ENCODE assay signal across 13 cellular contexts in the genomic region with DNA sequence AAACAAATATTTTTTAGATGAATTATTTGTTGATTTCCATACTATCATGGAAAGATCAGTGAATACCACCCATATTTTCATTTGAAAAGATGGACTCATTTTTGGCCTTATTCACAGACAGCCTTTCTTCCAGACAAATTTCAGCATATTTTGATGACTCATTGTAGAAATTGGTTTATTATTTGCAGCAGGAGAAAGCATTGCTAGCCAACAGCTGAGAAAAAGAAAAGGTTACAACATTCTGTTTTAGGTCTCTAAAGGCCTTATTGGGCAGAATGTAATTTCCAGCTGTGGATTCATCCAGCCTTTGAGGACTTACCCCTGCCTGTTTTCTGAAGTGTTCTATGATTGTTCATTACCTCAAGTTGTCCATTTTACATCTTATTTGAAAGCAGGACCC.
A peak's percentile ranks its signal among the peaks of the same experiment; 100 is the strongest.
DNase-seq lines count a peak whose midpoint lies in the region; ATAC-seq and TF ChIP-seq lines count a peak whose summit lies in the region.
"Had no signal": no experiment of that assay in that cellular context is flagged by ENCODE, and none has a peak within 500 bp of the region (broad histone marks: within the 10 kb centered on the region; RNA-seq: fewer than 3 reads in every experiment).

No MANE protein-coding gene starts in this region.

- peak overlapping the region; percentile 69 for H3K27ac Mint-ChIP-seq in osteocyte (ENCODE audit: unreplicated experiment)
- no peak overlapping the region for H3K27ac Mint-ChIP-seq in Calu3 (ENCODE audit: unreplicated experiment)
- H3K27ac Mint-ChIP-seq: activated CD4-positive, alpha-beta memory T cell treated with anti-CD3 and anti-CD28 coated beads for 36 hours; CD4-positive, alpha-beta T cell had no signal

- no peak for ATAC-seq in foreskin keratinocyte

- no peaks in the 10 kb centered on the region for H3K27me3 ChIP-seq in foreskin keratinocyte
- H3K27me3 ChIP-seq: heart right ventricle, thyroid gland had no signal

- no peak overlapping the region for H3K27ac ChIP-seq in foreskin keratinocyte
- H3K27ac ChIP-seq: thyroid gland had no signal

- TF ChIP-seq CTCF in osteocyte (IDR thresholded peaks at IDR 0.05) (no peak), Calu3 (IDR thresholded peaks at IDR 0.05; ENCODE audit: unreplicated experiment) (no peak), foreskin keratinocyte (conservative IDR thresholded peaks at IDR 0.05) (no peak)

- CTCF ChIA-PET in Calu3 (lab: Charles Lee), result no interaction called here

- DNase-seq in COLO829 (ENCODE audit: low spot score) (peak; percentile 24), M059J (ENCODE audit: low read depth) (peak; percentile 58), fibroblast of gingiva (ENCODE audit: low read depth) (peak; percentile 69), osteocyte (ENCODE audit: extremely low spot score, unreplicated experiment) (no peak), Calu3 (no peak), foreskin keratinocyte (no peak)
- no peak for DNase-seq in stimulated activated naive CD4-positive, alpha-beta T cell (lab: John Stamatoyannopoulos, UW)
- no peak for DNase-seq in activated CD4-positive, CD25-positive, alpha-beta regulatory T cell (lab: John Stamatoyannopoulos, UW)
- DNase-seq: activated CD4-positive, alpha-beta memory T cell treated with anti-CD3 and anti-CD28 coated beads for 36 hours; CD4-positive, alpha-beta T cell; heart right ventricle; stimulated activated CD4-positive, alpha-beta T cell treated with anti-CD3 and anti-CD28 coated beads, Interleukin-1b, Interleukin-23, amount 100 ng/mL, for 48 hours; thyroid gland had no signal

- intact Hi-C loops in Calu3 (cut with micrococcal nuclease; ENCODE audit: unreplicated experiment), result no loop called here

- no peaks in the 10 kb centered on the region for H3K4me1 ChIP-seq in foreskin keratinocyte
- H3K4me1 ChIP-seq: thyroid gland had no signal

- H3K4me1 Mint-ChIP-seq in osteocyte (ENCODE audit: unreplicated experiment) (peaks cover 35% of the 10 kb centered on the region), Calu3 (ENCODE audit: low read depth, unreplicated experiment) (no peaks in the 10 kb centered on the region)

- no peaks in the 10 kb centered on the region for H3K27me3 Mint-ChIP-seq in osteocyte (ENCODE audit: unreplicated experiment)
- H3K27me3 Mint-ChIP-seq in Calu3 (ENCODE audit: unreplicated experiment), result no peaks in the 10 kb centered on the region
- H3K27me3 Mint-ChIP-seq: activated CD4-positive, alpha-beta memory T cell treated with anti-CD3 and anti-CD28 coated beads for 36 hours; CD4-positive, alpha-beta T cell had no signal

- peaks cover 8% of the 10 kb centered on the region for H3K9me3 Mint-ChIP-seq in osteocyte (ENCODE audit: unreplicated experiment)
- peaks cover 2% of the 10 kb centered on the region for H3K9me3 Mint-ChIP-seq in Calu3 (ENCODE audit: low read depth, unreplicated experiment)

- BruUV-seq in Calu3 (replicated peaks; lab: Mats Ljungman, UMichigan), result no TSS peak

- H3K36me3 Mint-ChIP-seq in osteocyte (ENCODE audit: unreplicated experiment) (no peaks in the 10 kb centered on the region), Calu3 (ENCODE audit: insufficient read depth, unreplicated experiment) (peaks cover 4% of the 10 kb centered on the region)
- H3K36me3 Mint-ChIP-seq: activated CD4-positive, alpha-beta memory T cell treated with anti-CD3 and anti-CD28 coated beads for 36 hours had no signal

- H3K4me3 Mint-ChIP-seq in osteocyte (ENCODE audit: unreplicated experiment), result no peak overlapping the region
- no peak overlapping the region for H3K4me3 Mint-ChIP-seq in Calu3 (ENCODE audit: low read depth, unreplicated experiment)
- H3K4me3 Mint-ChIP-seq: activated CD4-positive, alpha-beta memory T cell treated with anti-CD3 and anti-CD28 coated beads for 36 hours; CD4-positive, alpha-beta T cell had no signal

Comparison
In these comparisons a context has a peak if more than half of its experiments do, and no peak if none do; other contexts are left out.
1. DNase-seq: peak in COLO829 (single experiment), M059J (single experiment) and fibroblast of gingiva (single experiment); none in osteocyte (single experiment), Calu3 (single experiment), stimulated activated naive CD4-positive, alpha-beta T cell (0 of 6), activated CD4-positive, CD25-positive, alpha-beta regulatory T cell (0 of 4) and foreskin keratinocyte (0 of 2).